Comparison of ENCODE assay signal across 18 cellular contexts in the genomic region with DNA sequence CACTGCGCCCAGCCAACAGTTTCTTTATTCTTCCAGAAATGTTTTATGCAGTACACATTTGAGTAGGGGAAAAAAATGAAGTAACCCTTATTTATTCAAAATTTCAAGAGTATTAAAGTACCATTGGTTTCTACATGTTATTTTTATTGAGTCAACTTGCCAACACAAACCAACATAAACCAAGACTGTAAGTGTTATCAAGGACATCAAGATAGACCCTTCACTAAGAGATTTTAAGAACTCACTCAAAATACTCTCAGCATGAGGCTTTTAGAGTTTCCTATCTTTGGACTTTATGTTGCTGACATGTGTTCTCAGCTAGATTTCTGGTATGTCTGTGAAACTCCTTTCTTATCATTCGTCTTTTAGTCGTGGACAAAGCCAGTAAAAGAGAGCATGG.
A peak's percentile ranks its signal among the peaks of the same experiment; 100 is the strongest.
DNase-seq lines count a peak whose midpoint lies in the region; ATAC-seq and TF ChIP-seq lines count a peak whose summit lies in the region.
"Had no signal": no experiment of that assay in that cellular context is flagged by ENCODE, and none has a peak within 500 bp of the region (broad histone marks: within the 10 kb centered on the region; RNA-seq: fewer than 3 reads in every experiment).

No MANE protein-coding gene starts in this region.

- no peak overlapping the region for H2AK9ac ChIP-seq in IMR-90 (replicated peaks; ENCODE audit: low read depth, low read length, poor library complexity)

- TF ChIP-seq RAD21 in IMR-90 (IDR thresholded peaks at IDR 0.05; ENCODE audit: low read length) = no peak

- no peak for TF ChIP-seq CTCF in IMR-90 (conservative IDR thresholded peaks at IDR 0.05; ENCODE audit: low read depth, low read length)
- no peak for TF ChIP-seq CTCF in coronary artery (IDR thresholded peaks at IDR 0.05)
- TF ChIP-seq CTCF in lower lobe of right lung (IDR thresholded peaks at IDR 0.05) = no peak
- no peak for TF ChIP-seq CTCF in neural crest cell (conservative IDR thresholded peaks at IDR 0.05)

- H2BK120ac ChIP-seq in IMR-90 (ENCODE audit: low read depth, low read length) = no peak overlapping the region

- H3K36me3 ChIP-seq in IMR-90 (ENCODE audit: control insufficient read depth, insufficient read depth, low read length) (no peaks in the 10 kb centered on the region), lower lobe of right lung (no peaks in the 10 kb centered on the region)

- ATAC-seq in IMR-90 (ENCODE audit: low read depth) (no peak), lower lobe of right lung (peak; percentile 64 to 89), GM21390 (IDR thresholded peaks at IDR 0.05; ENCODE audit: unreplicated experiment) (no peak)

- DNase-seq in IMR-90 (no peak), coronary artery (ENCODE audit: low spot score) (no peak), lower lobe of right lung (no peak), neural crest cell (ENCODE audit: low read depth, low spot score) (no peak), NCI-H1417 treated with DMSO at 0.1 percent for 48 hours (lab: John Stamatoyannopoulos, UW) (no peak)
- DNase-seq in NK-92 treated with Interleukin-12 subunit alpha and Interleukin-12 subunit beta, amount 100 ng/mL, for 24 hours (lab: John Stamatoyannopoulos, UW) = no peak
- DNase-seq in activated effector memory CD4-positive, alpha-beta T cell treated with anti-CD3 and anti-CD28 coated beads, Interleukin-2, amount 50 U/mL, for 16 hours = no peak
- DNase-seq: C1 segment of cervical spinal cord; Calu3; CD4-positive, alpha-beta memory T cell; COR-L47; DMS53; DMS79 treated with DMSO at 0.1 percent for 48 hours; GF-D8; GM23248; H9; HFFc6 had no signal

- H2BK15ac ChIP-seq in IMR-90 (ENCODE audit: low read depth, low read length) = no peak overlapping the region

- H3K4me3 ChIP-seq in IMR-90 (ENCODE audit: insufficient read depth, low read depth, low read length) = no peak overlapping the region
- no peak overlapping the region for H3K4me3 ChIP-seq in coronary artery
- no peak overlapping the region for H3K4me3 ChIP-seq in lower lobe of right lung
- H3K4me3 ChIP-seq: GM23248 had no signal

- POLR2A ChIA-PET in IMR-90 (lab: Charles Lee; ENCODE audit: unreplicated experiment) = no interaction called here

- no peak overlapping the region for H2AFZ ChIP-seq in IMR-90 (replicated peaks; ENCODE audit: low read length, poor library complexity)
- H2AFZ ChIP-seq: GM23248 had no signal

- no peak overlapping the region for H4K91ac ChIP-seq in IMR-90 (ENCODE audit: insufficient read depth, low read depth, low read length)

- H4K20me1 ChIP-seq in IMR-90 (ENCODE audit: insufficient read depth, low read length) = no peaks in the 10 kb centered on the region

- CTCF ChIA-PET in IMR-90 (lab: Yijun Ruan, JAX) = no interaction called here

- H3K9me3 Mint-ChIP-seq in neural crest cell = no peaks in the 10 kb centered on the region
- H3K9me3 Mint-ChIP-seq: H9 had no signal

- H3K4ac ChIP-seq in IMR-90 (ENCODE audit: low read depth, low read length) = no peak overlapping the region

- H3K9me3 ChIP-seq in IMR-90 (ENCODE audit: control insufficient read depth, insufficient read depth, low read length) = no peaks in the 10 kb centered on the region
- H3K9me3 ChIP-seq in lower lobe of right lung = no peaks in the 10 kb centered on the region

- H3K27ac ChIP-seq in IMR-90 (ENCODE audit: insufficient read depth, low read length) (no peak overlapping the region), coronary artery (peak overlapping the region; percentile 14 to 27), lower lobe of right lung (no peak overlapping the region)
- H3K27ac ChIP-seq: GM23248 had no signal

- no peaks in the 10 kb centered on the region for H3K9me1 ChIP-seq in IMR-90 (ENCODE audit: insufficient read depth, low read length)

- H3K4me3 Mint-ChIP-seq in neural crest cell = peak overlapping the region; percentile 74
- H3K4me3 Mint-ChIP-seq: CD4-positive, alpha-beta memory T cell; H9; HFFc6 had no signal

- dilution Hi-C loops in IMR-90 (cut with HindIII; ENCODE audit: low sequenced_read_pairs, unreplicated experiment) = no loop called here

- in situ Hi-C loops in IMR-90 (cut with MboI; ENCODE audit: low sequenced_read_pairs) = no loop called here

- no CpG with 5 or more reads among the region's 3 CpGs for WGBS in IMR-90 (ENCODE audit: extremely low coverage in 2 of 2, insufficient read length in 1 of 2), 2 experiments

- peak overlapping the region; percentile 37; the same call in 1 of the 2 replicates for H2AK5ac ChIP-seq in IMR-90 (ENCODE audit: low read depth, low read length)

- H3K23ac ChIP-seq in IMR-90 (ENCODE audit: low read depth, low read length) = no peak overlapping the region

- H3K79me1 ChIP-seq in IMR-90 (ENCODE audit: low read depth in 1 of 2, low read length in 2 of 2) = no peaks in the 10 kb centered on the region

- no peak overlapping the region for H3K18ac ChIP-seq in IMR-90 (ENCODE audit: low read depth, low read length)

- no peak overlapping the region for H3K56ac ChIP-seq in IMR-90 (ENCODE audit: extremely low read depth, insufficient read depth, low read length)

- H3K27me3 ChIP-seq in IMR-90 (ENCODE audit: control insufficient read depth, insufficient read depth, low read length) (no peaks in the 10 kb centered on the region), lower lobe of right lung (ENCODE audit: low read depth) (no peaks in the 10 kb centered on the region)

- H4K8ac ChIP-seq in IMR-90 (ENCODE audit: low read depth in 2 of 2, low read length in 2 of 2) = no peak overlapping the region

- no peak overlapping the region for H3K9ac ChIP-seq in IMR-90 (ENCODE audit: low read depth, low read length)
- H3K9ac ChIP-seq: GM23248 had no signal

- H3K27ac Mint-ChIP-seq in neural crest cell (ENCODE audit: unreplicated experiment) = no peak overlapping the region
- H3K27ac Mint-ChIP-seq: H9, HFFc6 had no signal

- no peak overlapping the region for H3K14ac ChIP-seq in IMR-90 (replicated peaks; ENCODE audit: low read depth, low read length)

- peaks cover 60% of the 10 kb centered on the region for H3K4me1 Mint-ChIP-seq in neural crest cell

- H2BK20ac ChIP-seq in IMR-90 (ENCODE audit: low read depth, low read length) = no peak overlapping the region

- H3K4me1 ChIP-seq in IMR-90 (ENCODE audit: control insufficient read depth, insufficient read depth, low read length) = no peaks in the 10 kb centered on the region
- H3K4me1 ChIP-seq in lower lobe of right lung = no peaks in the 10 kb centered on the region

- no peak for TF ChIP-seq POLR2A in IMR-90 (IDR thresholded peaks at IDR 0.05; ENCODE audit: low read depth, low read length)

- no peaks in the 10 kb centered on the region for H3K27me3 Mint-ChIP-seq in neural crest cell (ENCODE audit: low read depth)
- H3K27me3 Mint-ChIP-seq: CD4-positive, alpha-beta memory T cell had no signal

- no TSS peak for BruUV-seq in IMR-90 (replicated peaks; lab: Mats Ljungman, UMichigan)

- H4K5ac ChIP-seq in IMR-90 (ENCODE audit: low read depth, low read length) = no peak overlapping the region

- peaks cover 5% of the 10 kb centered on the region for H3K36me3 Mint-ChIP-seq in neural crest cell (ENCODE audit: low read depth)

- intact Hi-C loops in IMR-90 (cut with micrococcal nuclease) (no loop called here), lower lobe of right lung (cut with DNase I) (no loop called here)

- H2BK5ac ChIP-seq in IMR-90 (ENCODE audit: low read depth, low read length, poor library complexity, severe bottlenecking) = no peak overlapping the region

- no peak overlapping the region for H3K4me2 ChIP-seq in IMR-90 (ENCODE audit: low read depth, low read length)

TF ChIP-seq in IMR-90, 13 proteins besides CTCF, POLR2A, EP300 and RAD21:
- no peak for TF ChIP-seq CHD1 (IDR thresholded peaks at IDR 0.05; ENCODE audit: low read depth, low read length)
- no peak for TF ChIP-seq FOS (IDR thresholded peaks at IDR 0.05; ENCODE audit: low read depth, low read length)
- no peak for TF ChIP-seq RFX5 (IDR thresholded peaks at IDR 0.05; ENCODE audit: low read depth, low read length)
- no peak for TF ChIP-seq ELK1 (IDR thresholded peaks at IDR 0.05; ENCODE audit: borderline replicate concordance, low read depth, low read length)
- no peak for TF ChIP-seq NFE2L2 (IDR thresholded peaks at IDR 0.05; ENCODE audit: low read depth, low read length)
- TF ChIP-seq CEBPB (IDR thresholded peaks at IDR 0.05; ENCODE audit: low read depth, low read length) = no peak
- TF ChIP-seq MAFK (IDR thresholded peaks at IDR 0.05; ENCODE audit: low read depth, low read length) = no peak
- no peak for TF ChIP-seq MAZ (IDR thresholded peaks at IDR 0.05; ENCODE audit: borderline replicate concordance, low read depth, low read length)
- TF ChIP-seq RCOR1 (IDR thresholded peaks at IDR 0.05; ENCODE audit: insufficient replicate concordance, low read length) = no peak
- no peak for TF ChIP-seq BHLHE40 (IDR thresholded peaks at IDR 0.05; ENCODE audit: low read depth, low read length)
- no peak for TF ChIP-seq SMC3 (IDR thresholded peaks at IDR 0.05; ENCODE audit: low read depth, low read length)
- no peak for TF ChIP-seq MXI1 (IDR thresholded peaks at IDR 0.05; ENCODE audit: borderline replicate concordance, low read depth, low read length)

Comparison
In these comparisons a context has a peak if more than half of its experiments do, and no peak if none do; other contexts are left out.
1. ATAC-seq: peak in lower lobe of right lung (2 of 2); none in IMR-90 (single experiment) and GM21390 (single experiment).
2. H3K27ac ChIP-seq: peak in coronary artery (2 of 2); none in IMR-90 (single experiment) and lower lobe of right lung (single experiment).